Comparison of ENCODE assay signal across 9 cellular contexts in genomic region chr2:68737717-68738116, GRCh38. TPM values are rescaled to one million over a fixed set of nuclear protein-coding genes. Genes with fewer than 3 reads are reported as not detected.
A peak's percentile ranks its signal among the peaks of the same experiment; 100 is the strongest.
DNase-seq lines count a peak whose midpoint lies in the region; ATAC-seq lines count a peak whose summit lies in the region.
"Had no signal": no experiment of that assay in that cellular context is flagged by ENCODE, and none has a peak within 500 bp of the region (broad histone marks: within the 10 kb centered on the region; RNA-seq: fewer than 3 reads in every experiment).

No MANE protein-coding gene starts in this region.

- H3K36me3 Mint-ChIP-seq in CD4-positive, alpha-beta memory T cell, result peaks cover 24 to 39% of the 10 kb centered on the region in 2 donors

- ATAC-seq in GM19397 (IDR thresholded peaks at IDR 0.05; ENCODE audit: unreplicated experiment) (peak; percentile 30), GM21526 (IDR thresholded peaks at IDR 0.05; ENCODE audit: low FRiP score, unreplicated experiment) (no peak)

- intact Hi-C loops in CD4-positive, alpha-beta memory T cell (cut with micrococcal nuclease), result loop anchor here (1.0 kb wide), 1 partner anchor 14 kb away; no protein-coding TSS in a partner anchor

- H3K9me2 ChIP-seq in GM23248 (ENCODE audit: insufficient read depth), result no peaks in the 10 kb centered on the region

- H2AFZ ChIP-seq in GM23248, result no peak overlapping the region

- no peaks in the 10 kb centered on the region for H3K27me3 ChIP-seq in CD4-positive, alpha-beta memory T cell (ENCODE audit: insufficient read depth, low read length)
- H3K27me3 ChIP-seq in GM23248 (replicated peaks; ENCODE audit: insufficient read depth), result peaks cover 14% of the 10 kb centered on the region; the same call in 1 of the 2 replicates

- H3F3A ChIP-seq in GM23248 (ENCODE audit: insufficient read depth), result no peaks in the 10 kb centered on the region

- H3K9me3 Mint-ChIP-seq in CD4-positive, alpha-beta memory T cell, result no peaks in the 10 kb centered on the region

- in situ Hi-C loops in GM23248 (cut with MboI), result no loop called here

- CTCF ChIA-PET in CD4-positive, alpha-beta memory T cell (lab: Charles Lee; ENCODE audit: partially characterized antibody), result interaction anchor here (1.1 to 23.0 kb wide), 7 partner anchors 14 to 205 kb away, joined by 3 to 745 read pairs (median 14); partner anchors contain the start of gene ARHGAP25

- POLR2A ChIA-PET in CD4-positive, alpha-beta memory T cell (lab: Charles Lee; ENCODE audit: partially characterized antibody), result interaction anchor here (1.0 to 23.2 kb wide), 14 partner anchors 8 to 273 kb away, joined by 3 to 728 read pairs (median 6); partner anchors contain the start of genes APLF, ARHGAP25 and FBXO48

- no peak overlapping the region for H3K4me3 Mint-ChIP-seq in CD4-positive, alpha-beta memory T cell

- H3K27me3 Mint-ChIP-seq in CD4-positive, alpha-beta memory T cell, result no peaks in the 10 kb centered on the region

- no peaks in the 10 kb centered on the region for H3K36me3 ChIP-seq in CD4-positive, alpha-beta memory T cell (ENCODE audit: insufficient read depth, low read length)
- H3K36me3 ChIP-seq in GM23248 (ENCODE audit: low read depth), result no peaks in the 10 kb centered on the region

- H4K20me1 ChIP-seq in GM23248 (ENCODE audit: insufficient read depth), result no peaks in the 10 kb centered on the region

- H3K27ac ChIP-seq in CD4-positive, alpha-beta memory T cell (ENCODE audit: low read depth, low read length), result peak overlapping the region; percentile 81
- H3K27ac ChIP-seq in GM23248, result no peak overlapping the region

- no peak overlapping the region for H3K4me2 ChIP-seq in GM23248 (ENCODE audit: unreplicated experiment)

- H3K4me3 ChIP-seq in CD4-positive, alpha-beta memory T cell (ENCODE audit: low read length in 2 of 2), result peak overlapping the region; percentile 83 to 99
- no peak overlapping the region for H3K4me3 ChIP-seq in GM23248

- peaks cover 35 to 58% (median 46%) of the 10 kb centered on the region in 4 donors for H3K4me1 Mint-ChIP-seq in CD4-positive, alpha-beta memory T cell

- no peaks in the 10 kb centered on the region for H3K9me3 ChIP-seq in CD4-positive, alpha-beta memory T cell (ENCODE audit: control insufficient read depth in 1 of 2, low read length in 2 of 2)
- H3K9me3 ChIP-seq in GM23248 (ENCODE audit: low read depth), result no peaks in the 10 kb centered on the region

- peak overlapping the region in 2 of 7 donors; percentile 92 to 95 for H3K27ac Mint-ChIP-seq in CD4-positive, alpha-beta memory T cell

- H3K79me2 ChIP-seq in GM23248 (ENCODE audit: insufficient read depth), result no peaks in the 10 kb centered on the region

- H3K4me1 ChIP-seq in CD4-positive, alpha-beta memory T cell (ENCODE audit: insufficient read depth, low read length), result peaks cover 76% of the 10 kb centered on the region
- H3K4me1 ChIP-seq in GM23248 (ENCODE audit: insufficient read depth), result no peaks in the 10 kb centered on the region

- no peak overlapping the region for H3K9ac ChIP-seq in GM23248

- peak; percentile 51 to 75 (median 55) for DNase-seq in CD4-positive, alpha-beta memory T cell
- DNase-seq in RPMI8226, result peak; percentile 59
- DNase-seq in medulla oblongata (ENCODE audit: extremely low spot score), result peak; percentile 78
- DNase-seq in GM23248, result no peak
- no peak for DNase-seq in NCI-H1930 (lab: John Stamatoyannopoulos, UW)
- DNase-seq in hippocampal formation (lab: John Stamatoyannopoulos, UW), result no peak
- DNase-seq: NCI-H2029 treated with DMSO at 0.1 percent for 48 hours had no signal

- 67 to 71% methylated on average over 1 of the region's 1 CpG for WGBS in GM23248 (ENCODE audit: low coverage in 1 of 2, low lambda C conversion rate in 2 of 2, missing lambda C conversion rate in 2 of 2), 2 experiments

RNA-seq across cellular contexts. Expression of gene ARHGAP25, which starts 3.1 kb away (rescaled TPM):
- total RNA-seq in CD4-positive, alpha-beta memory T cell, result 100 to 1,000 TPM; 162 to 163 TPM
- 100 to 1,000 TPM in 1 of 2 donors, 10 to 100 TPM in 1; 37.1 to 125 TPM for polyA plus RNA-seq in CD4-positive, alpha-beta memory T cell
- not detected in 2 replicates for total RNA-seq in GM23248 (2014; rRNA removed; shearing (Covaris generic))
- not detected in 2 replicates for polyA plus RNA-seq in GM23248 (2016; fragmentation: Nextera tagmentation; extraction: Ambion mirVana)

Comparison
In these comparisons a context has a peak if more than half of its experiments do, and no peak if none do; other contexts are left out.
1. DNase-seq: peak in CD4-positive, alpha-beta memory T cell (5 of 5), RPMI8226 (single experiment) and medulla oblongata (single experiment); none in GM23248 (single experiment), NCI-H1930 (0 of 2) and hippocampal formation (0 of 2).
2. RNA of gene ARHGAP25, which starts 3.1 kb away (total RNA-seq): 162 to 163 TPM in CD4-positive, alpha-beta memory T cell; not detected in GM23248; every median in the first group is over 100 times any median in the second.